ENCODE assay signal across 28 cellular contexts in the genomic region with DNA sequence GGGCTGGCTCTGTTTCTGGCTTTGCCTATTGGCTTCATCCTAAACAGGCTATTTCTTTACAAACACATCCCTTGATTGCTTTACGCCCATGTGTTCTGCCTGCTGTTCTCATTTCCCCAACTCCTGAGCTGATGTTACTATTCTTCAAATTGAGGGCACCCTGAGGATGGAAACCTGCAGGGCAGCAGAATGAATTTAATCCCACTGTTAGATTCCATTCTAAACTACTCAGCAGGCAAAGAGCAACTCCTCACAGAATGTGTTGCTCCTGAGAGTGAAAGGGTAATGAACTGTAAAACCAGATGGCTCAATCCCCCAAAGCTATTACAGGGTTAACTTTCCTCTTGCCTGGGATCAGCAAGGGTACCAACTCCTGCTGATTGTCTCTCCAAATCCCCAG.
A peak's percentile ranks its signal among the peaks of the same experiment; 100 is the strongest.
DNase-seq lines count a peak whose midpoint lies in the region; TF ChIP-seq lines count a peak whose summit lies in the region.
"Had no signal": no experiment of that assay in that cellular context is flagged by ENCODE, and none has a peak within 500 bp of the region (broad histone marks: within the 10 kb centered on the region; RNA-seq: fewer than 3 reads in every experiment).

No MANE protein-coding gene starts in this region.

- no peaks in the 10 kb centered on the region for H3K79me1 ChIP-seq in mesendoderm (ENCODE audit: low read length)

- no peak overlapping the region for H2BK5ac ChIP-seq in mesendoderm (ENCODE audit: low read length)

- H2BK15ac ChIP-seq in mesendoderm (replicated peaks; ENCODE audit: low read depth) = no peak overlapping the region

- no peak overlapping the region for H3K4me3 Mint-ChIP-seq in endodermal cell
- H3K4me3 Mint-ChIP-seq: naive B cell, T-helper 17 cell had no signal

- no peak overlapping the region for H3K27ac ChIP-seq in endodermal cell (ENCODE audit: low read depth, low read length)
- peak overlapping the region; percentile 35 for H3K27ac ChIP-seq in mesendoderm (ENCODE audit: low read depth, low read length)
- no peak overlapping the region for H3K27ac ChIP-seq in vagina
- H3K27ac ChIP-seq: esophagus muscularis mucosa, gastroesophageal sphincter, SJSA1, upper lobe of right lung, WERI-Rb-1 had no signal

- 0% methylated on average over 1 of the region's 1 CpG; no CpG with 5 or more reads in 1 of the 2 experiments for WGBS in endodermal cell (ENCODE audit: insufficient coverage in 1 of 2, insufficient read length in 1 of 2), 2 experiments
- no CpG with 5 or more reads among the region's 1 CpG for WGBS in mesendoderm (ENCODE audit: extremely low coverage, insufficient coverage, low lambda C conversion rate)

- no peak overlapping the region for H4K8ac ChIP-seq in mesendoderm (ENCODE audit: low read depth, low read length)

- no peak overlapping the region for H3K4me2 ChIP-seq in mesendoderm (ENCODE audit: low read length)
- H3K4me2 ChIP-seq: A549 had no signal

- H3K27me3 Mint-ChIP-seq in endodermal cell (ENCODE audit: insufficient read depth) = peaks cover 7% of the 10 kb centered on the region
- H3K27me3 Mint-ChIP-seq: naive B cell, T-helper 17 cell had no signal

- H3K27me3 ChIP-seq in endodermal cell (ENCODE audit: control insufficient read depth, insufficient read depth, low read length, poor library complexity, severe bottlenecking) (no peaks in the 10 kb centered on the region), mesendoderm (ENCODE audit: insufficient read depth, low read length, poor library complexity) (no peaks in the 10 kb centered on the region), vagina (no peaks in the 10 kb centered on the region)
- H3K27me3 ChIP-seq: esophagus muscularis mucosa, gastroesophageal sphincter, SJSA1, upper lobe of right lung had no signal

- H3K27ac Mint-ChIP-seq in endodermal cell = peak overlapping the region; percentile 65
- H3K27ac Mint-ChIP-seq: naive B cell, T-helper 17 cell had no signal

- H3K56ac ChIP-seq in mesendoderm (ENCODE audit: low read length) = no peak overlapping the region

- no peaks in the 10 kb centered on the region for H3K79me2 ChIP-seq in mesendoderm (ENCODE audit: control insufficient read depth, insufficient read depth, low read length)

- H3K9me3 ChIP-seq in endodermal cell (ENCODE audit: control insufficient read depth, low read length) (no peaks in the 10 kb centered on the region), vagina (no peaks in the 10 kb centered on the region)
- H3K9me3 ChIP-seq: A549, esophagus muscularis mucosa, gastroesophageal sphincter, SJSA1, upper lobe of right lung had no signal

- H2AK5ac ChIP-seq in mesendoderm (ENCODE audit: low read length) = no peak overlapping the region

- no peak for TF ChIP-seq CTCF in endodermal cell (conservative IDR thresholded peaks at IDR 0.05)
- no peak for TF ChIP-seq CTCF in vagina (IDR thresholded peaks at IDR 0.05)

- TF ChIP-seq POLR2A in vagina (IDR thresholded peaks at IDR 0.05) = no peak

- H3K4me3 ChIP-seq in endodermal cell (ENCODE audit: low read length) (no peak overlapping the region), mesendoderm (ENCODE audit: low read length) (no peak overlapping the region), vagina (no peak overlapping the region)
- H3K4me3 ChIP-seq: A549, esophagus muscularis mucosa, gastroesophageal sphincter, GM12878, lung, SJSA1, upper lobe of right lung had no signal

- intact Hi-C loops in vagina (cut with DNase I) = no loop called here

- DNase-seq in Caki2 (ENCODE audit: low read depth) (peak; percentile 21), NCI-H524 treated with DMSO at 0.1 percent for 48 hours (lab: John Stamatoyannopoulos, UW) (peak; percentile 23), endodermal cell (peak; percentile 86), mesendoderm (peak; percentile 98), pons (ENCODE audit: low spot score) (no peak), vagina (ENCODE audit: extremely low spot score in 2 of 2) (no peak), G401 (ENCODE audit: low spot score) (no peak)
- no peak for DNase-seq in stimulated activated CD4-positive, alpha-beta T cell treated with anti-CD3 and anti-CD28 coated beads, Interleukin-4, amount 100 ng/mL, for 4 hours
- DNase-seq: activated CD4-positive, alpha-beta T cell treated with anti-CD3 and anti-CD28 coated beads, Interleukin-2, amount 50 U/mL, for 48 hours; activated gamma-delta T cell; C1 segment of cervical spinal cord; central memory CD4-positive, alpha-beta T cell; DMS 273 treated with DMSO at 0.1 percent for 48 hours; effector CD8-positive, alpha-beta T cell; GF-D8; KG1; naive B cell; NCI-H2029 treated with DMSO at 0.1 percent for 48 hours; NCI-H526; T-helper 17 cell; upper lobe of right lung; WERI-Rb-1 had no signal

- H3K36me3 Mint-ChIP-seq in endodermal cell (ENCODE audit: low read depth) = peaks cover 3% of the 10 kb centered on the region
- H3K36me3 Mint-ChIP-seq: naive B cell had no signal

- H3K4me1 ChIP-seq in endodermal cell (ENCODE audit: control insufficient read depth, insufficient read depth, low read length) (peaks cover 18% of the 10 kb centered on the region), mesendoderm (ENCODE audit: control insufficient read depth, low read depth, low read length) (peaks cover 2% of the 10 kb centered on the region), vagina (peaks cover 3% of the 10 kb centered on the region)
- H3K4me1 ChIP-seq: esophagus muscularis mucosa, upper lobe of right lung had no signal

- H2BK120ac ChIP-seq in mesendoderm (ENCODE audit: low read depth, low read length) = no peak overlapping the region

- in situ Hi-C loops in Caki2 (cut with HindIII; ENCODE audit: low pct_unique_long_range_greater_than_20kb, low sequenced_read_pairs) = no loop called here
- in situ Hi-C loops in G401 (cut with HindIII; ENCODE audit: low sequenced_read_pairs) = no loop called here

- no peak overlapping the region for H3K18ac ChIP-seq in mesendoderm (ENCODE audit: low read length)

- H3K9me3 Mint-ChIP-seq in endodermal cell = peaks cover 4% of the 10 kb centered on the region

- H3K4me1 Mint-ChIP-seq in endodermal cell = peaks cover 39% of the 10 kb centered on the region
- H3K4me1 Mint-ChIP-seq: naive B cell, T-helper 17 cell had no signal

- H3K36me3 ChIP-seq in endodermal cell (ENCODE audit: control insufficient read depth, insufficient read depth, low read length) (no peaks in the 10 kb centered on the region), mesendoderm (ENCODE audit: control insufficient read depth, insufficient read depth, low read length) (no peaks in the 10 kb centered on the region), vagina (no peaks in the 10 kb centered on the region)
- H3K36me3 ChIP-seq: esophagus muscularis mucosa, gastroesophageal sphincter, SJSA1, upper lobe of right lung, WERI-Rb-1 had no signal

- H3K9ac ChIP-seq in endodermal cell (ENCODE audit: extremely low read depth, low read length, poor library complexity, severe bottlenecking) (no peak overlapping the region), mesendoderm (ENCODE audit: low read length) (no peak overlapping the region)

- H3K4ac ChIP-seq in mesendoderm (ENCODE audit: low read depth, low read length) = no peak overlapping the region

- H4K5ac ChIP-seq in mesendoderm (ENCODE audit: low read length) = no peak overlapping the region

- no peak overlapping the region for H3K23ac ChIP-seq in mesendoderm (ENCODE audit: low read length)

Comparison
In these comparisons a context has a peak if more than half of its experiments do, and no peak if none do; other contexts are left out.
1. DNase-seq: peak in Caki2 (single experiment), NCI-H524 treated with DMSO at 0.1 percent for 48 hours (single experiment), endodermal cell (single experiment) and mesendoderm (single experiment); none in pons (single experiment), stimulated activated CD4-positive, alpha-beta T cell treated with anti-CD3 and anti-CD28 coated beads, Interleukin-4, amount 100 ng/mL, for 4 hours (0 of 2), vagina (0 of 2) and G401 (single experiment).